ENCODE assay signal across 10 cellular contexts in genomic region chr1:83641828-83642443, GRCh38.
DNase-seq lines count a peak whose midpoint lies in the region; ATAC-seq, FAIRE-seq and TF ChIP-seq lines count a peak whose summit lies in the region.
"Had no signal": no experiment of that assay in that cellular context is flagged by ENCODE, and none has a peak within 500 bp of the region (broad histone marks: within the 10 kb centered on the region; RNA-seq: fewer than 3 reads in every experiment).

No MANE protein-coding gene starts in this region.

- DNase-seq in epidermal melanocyte (ENCODE audit: insufficient read length, low spot score) (peak; percentile 23), left lobe of liver (ENCODE audit: low spot score) (no peak), urothelium cell line (ENCODE audit: low spot score) (no peak), NCI-H82 (lab: John Stamatoyannopoulos, UW) (no peak), body of pancreas (no peak), DMS53 (lab: John Stamatoyannopoulos, UW) (no peak)
- DNase-seq: WERI-Rb-1 had no signal

- H3K27me3 ChIP-seq in BLaER1 (no peaks in the 10 kb centered on the region), body of pancreas (no peaks in the 10 kb centered on the region)

- TF ChIP-seq POLR2A in body of pancreas (IDR thresholded peaks at IDR 0.05): no peak

- WGBS in body of pancreas, 2 donors: 58 to 65% methylated on average over 5 of the region's 5 CpGs

- H3K36me3 ChIP-seq in BLaER1 (no peaks in the 10 kb centered on the region), body of pancreas (replicated peaks in 1 of 2; ENCODE audit: insufficient read depth in 1 of 2, low read depth in 2 of 2) (no peaks in the 10 kb centered on the region)
- H3K36me3 ChIP-seq: WERI-Rb-1 had no signal

- H3K4me2 ChIP-seq in BLaER1: 0 out of 2 replicates have a peak overlapping the region, but pooled peaks have one; percentile 13

- TF ChIP-seq CTCF in body of pancreas (IDR thresholded peaks at IDR 0.05): no peak

- H3K4me3 ChIP-seq in BLaER1 (no peak overlapping the region), skin epidermis (no peak overlapping the region), body of pancreas (no peak overlapping the region)
- H3K4me3 ChIP-seq: SK-N-MC had no signal

- ATAC-seq in left lobe of liver (peak; percentile 30), body of pancreas (no peak)

- H3K9me3 ChIP-seq in BLaER1 (no peaks in the 10 kb centered on the region), body of pancreas (no peaks in the 10 kb centered on the region)

- no peaks in the 10 kb centered on the region for H4K20me1 ChIP-seq in BLaER1

- no peak overlapping the region for H3K27ac ChIP-seq in BLaER1
- peak overlapping the region in 12 of 21 experiments; percentile 7 to 71 (median 48) for H3K27ac ChIP-seq in skin epidermis
- no peak overlapping the region for H3K27ac ChIP-seq in body of pancreas
- H3K27ac ChIP-seq: SK-N-MC, WERI-Rb-1 had no signal

- intact Hi-C loops in body of pancreas (cut with DNase I): no loop called here

- FAIRE-seq in urothelium cell line (lab: Jason Lieb, UNC): no peak

- 0 out of 2 replicates have a peak, but pooled peaks cover 3% of the 10 kb centered on the region for H3K4me1 ChIP-seq in BLaER1
- peaks cover 5% of the 10 kb centered on the region for H3K4me1 ChIP-seq in body of pancreas

- no peak overlapping the region for H3K9ac ChIP-seq in BLaER1

Comparison
In these comparisons a context has a peak if more than half of its experiments do, and no peak if none do; other contexts are left out.
1. H3K27ac ChIP-seq: peak in skin epidermis (12 of 21); none in BLaER1 (single experiment) and body of pancreas (0 of 4).